Comparison of ENCODE assay signal across 32 cellular contexts in genomic region chr10:62127975-62128374, GRCh38.
"Had no signal": no experiment of that assay in that cellular context is flagged by ENCODE, and none has a peak within 500 bp of the region (broad histone marks: within the 10 kb centered on the region; RNA-seq: fewer than 3 reads in every experiment).

No MANE protein-coding gene starts in this region.

- H3K27ac ChIP-seq: ascending aorta, cardiac muscle cell, colonic mucosa, dorsolateral prefrontal cortex, gastroesophageal sphincter, neutrophil, ovary, prostate gland, suprapubic skin, tibial artery, upper lobe of right lung, WERI-Rb-1 had no signal

- H3K4me1 Mint-ChIP-seq: brain; nephron; stimulated activated memory B cell treated with anti-CD40 and anti-IgM and Interleukin-4, amounts not matched to agents 10 μg/mL and 1 μg/mL and 100 μg/mL, for 72 hours had no signal

- H3K9me3 ChIP-seq: colonic mucosa, neutrophil, ovary, prostate gland, suprapubic skin, tibial artery had no signal

- H3K4me1 ChIP-seq: ascending aorta, colonic mucosa, gastroesophageal sphincter, prostate gland, suprapubic skin, upper lobe of right lung had no signal

- H3K4me3 Mint-ChIP-seq: activated CD4-positive, alpha-beta memory T cell treated with anti-CD3 and anti-CD28 coated beads, Interleukin-2, amount 10 ng/mL, durations not matched to agents 7 days and 5 days; activated CD4-positive, alpha-beta T cell treated with anti-CD3 and anti-CD28 coated beads, Interleukin-2, amount 10 ng/mL, durations not matched to agents 24 days and 14 days; activated CD8-positive, alpha-beta memory T cell treated with anti-CD3 and anti-CD28 coated beads, Interleukin-2, amount 10 ng/mL, durations not matched to agents 7 days and 5 days; activated T-cell treated with anti-CD3 and anti-CD28 coated beads, Interleukin-2, amount 50 U/mL, for 72 hours; brain; nephron; stimulated activated memory B cell treated with anti-CD40 and anti-IgM and Interleukin-4, amounts not matched to agents 10 μg/mL and 1 μg/mL and 100 μg/mL, for 72 hours had no signal

- H3K4me2 ChIP-seq: smooth muscle cell had no signal

- DNase-seq: activated CD4-positive, alpha-beta memory T cell treated with anti-CD3 and anti-CD28 coated beads, Interleukin-2, amount 10 ng/mL, durations not matched to agents 7 days and 5 days; activated CD4-positive, alpha-beta T cell treated with anti-CD3 and anti-CD28 coated beads, Interleukin-2, amount 10 ng/mL, durations not matched to agents 24 days and 14 days; activated CD4-positive, CD25-positive, alpha-beta regulatory T cell treated with anti-CD3 and anti-CD28 coated beads, Interleukin-2, amount 50 U/mL, for 72 hours; activated CD8-positive, alpha-beta memory T cell treated with anti-CD3 and anti-CD28 coated beads, Interleukin-2, amount 10 ng/mL, durations not matched to agents 7 days and 5 days; activated naive CD4-positive, alpha-beta T cell; activated T-cell treated with anti-CD3 and anti-CD28 coated beads, Interleukin-2, amount 50 U/mL, for 72 hours; cerebellar nuclear complex; colonic mucosa; dorsolateral prefrontal cortex; effector memory CD4-positive, alpha-beta T cell; hippocampal formation; left cardiac atrium; left ventricle myocardium superior; ovary; stimulated activated CD4-positive, alpha-beta T cell treated with anti-CD3 and anti-CD28 coated beads, Interleukin-1b, Interleukin-23, amount 100 ng/mL, for 48 hours; stimulated activated CD4-positive, alpha-beta T cell treated with anti-CD3 and anti-CD28 coated beads, Interleukin-4, amount 100 ng/mL, for 4 hours; stimulated activated CD8-positive, alpha-beta memory T cell treated with anti-CD3 and anti-CD28 coated beads, Interleukin-4, amount 100 ng/mL, for 48 hours; T-helper 1 cell; T-helper 9 cell; tibial artery; upper lobe of right lung; WERI-Rb-1 had no signal

- H3K36me3 ChIP-seq: ascending aorta, cardiac muscle cell, colonic mucosa, gastroesophageal sphincter, neutrophil, ovary, prostate gland, suprapubic skin, tibial artery, upper lobe of right lung, WERI-Rb-1 had no signal

- H3K27me3 ChIP-seq: ascending aorta, cardiac muscle cell, colonic mucosa, dorsolateral prefrontal cortex, gastroesophageal sphincter, neutrophil, ovary, suprapubic skin, tibial artery, upper lobe of right lung had no signal

- H3K27me3 Mint-ChIP-seq: activated CD4-positive, alpha-beta memory T cell treated with anti-CD3 and anti-CD28 coated beads, Interleukin-2, amount 10 ng/mL, durations not matched to agents 7 days and 5 days; activated CD4-positive, alpha-beta T cell treated with anti-CD3 and anti-CD28 coated beads, Interleukin-2, amount 10 ng/mL, durations not matched to agents 24 days and 14 days; activated CD8-positive, alpha-beta memory T cell treated with anti-CD3 and anti-CD28 coated beads, Interleukin-2, amount 10 ng/mL, durations not matched to agents 7 days and 5 days; stimulated activated memory B cell treated with anti-CD40 and anti-IgM and Interleukin-4, amounts not matched to agents 10 μg/mL and 1 μg/mL and 100 μg/mL, for 72 hours had no signal

- H3K27ac Mint-ChIP-seq: activated CD4-positive, alpha-beta memory T cell treated with anti-CD3 and anti-CD28 coated beads, Interleukin-2, amount 10 ng/mL, durations not matched to agents 7 days and 5 days; activated CD4-positive, alpha-beta T cell treated with anti-CD3 and anti-CD28 coated beads, Interleukin-2, amount 10 ng/mL, durations not matched to agents 24 days and 14 days; activated CD8-positive, alpha-beta memory T cell treated with anti-CD3 and anti-CD28 coated beads, Interleukin-2, amount 10 ng/mL, durations not matched to agents 7 days and 5 days; activated T-cell treated with anti-CD3 and anti-CD28 coated beads, Interleukin-2, amount 50 U/mL, for 72 hours; brain; nephron; stimulated activated memory B cell treated with anti-CD40 and anti-IgM and Interleukin-4, amounts not matched to agents 10 μg/mL and 1 μg/mL and 100 μg/mL, for 72 hours had no signal

- H3K36me3 Mint-ChIP-seq: brain had no signal

- H3K4me3 ChIP-seq: ascending aorta, cardiac muscle cell, colonic mucosa, dorsolateral prefrontal cortex, gastroesophageal sphincter, ovary, prostate gland, smooth muscle cell, suprapubic skin, tibial artery, upper lobe of right lung had no signal
